8 cellular contexts compared by ENCODE assay signal in genomic region chr15:41661529-41662225, GRCh38. TPM values are rescaled to one million over a fixed set of nuclear protein-coding genes. Genes with fewer than 3 reads are reported as not detected.
DNase-seq lines count a peak whose midpoint lies in the region; ATAC-seq, FAIRE-seq and TF ChIP-seq lines count a peak whose summit lies in the region.

No MANE protein-coding gene starts in this region.

- H3K9me3 ChIP-seq in mucosa of descending colon: no peaks in the 10 kb centered on the region

- TF ChIP-seq POLR2A in GM12891 (IDR thresholded peaks at IDR 0.05; ENCODE audit: low read depth, low read length) (peak; percentile 66; the same call in 1 of the 2 replicates), erythroblast (IDR thresholded peaks at IDR 0.05; ENCODE audit: low read length) (no peak)

- H3K36me3 ChIP-seq in mucosa of descending colon (ENCODE audit: low read depth): no peaks in the 10 kb centered on the region

- peak; percentile 20 for DNase-seq in GM12891 (ENCODE audit: insufficient read length, low spot score)
- DNase-seq in HPDE6-E6E7 (ENCODE audit: extremely low spot score): peak; percentile 31
- DNase-seq in OCI-M2 (lab: John Stamatoyannopoulos, UW; ENCODE audit: unreplicated experiment): peak; percentile 18
- DNase-seq in activated T-cell treated with anti-CD3 and anti-CD28 coated beads, Interleukin-2, amount 50 U/mL, for 1 hour: peak; percentile 73
- DNase-seq in erythroblast (lab: John Stamatoyannopoulos, UW): peak; percentile 77 to 83
- peak; percentile 78 to 86 (median 79) for DNase-seq in mucosa of descending colon
- DNase-seq in stimulated activated CD8-positive, alpha-beta memory T cell treated with anti-CD3 and anti-CD28 coated beads, Interleukin-2, amount 100 ng/mL, for 1 hour (ENCODE audit: low read depth in 2 of 2): peak; percentile 27 to 44

- H3K4me3 ChIP-seq in mucosa of descending colon: no peak overlapping the region

- FAIRE-seq in GM12891 (lab: Jason Lieb, UNC): peak; percentile 84

- ATAC-seq in mucosa of descending colon (peak; percentile 51), HG03097 (IDR thresholded peaks at IDR 0.05; ENCODE audit: low FRiP score, unreplicated experiment) (no peak)

- no peak for TF ChIP-seq CTCF in mucosa of descending colon (IDR thresholded peaks at IDR 0.05)

- intact Hi-C loops in mucosa of descending colon (cut with DNase I, micrococcal nuclease): no loop called here

- H3K4me1 ChIP-seq in mucosa of descending colon (ENCODE audit: low read depth): peaks cover 13% of the 10 kb centered on the region

TF ChIP-seq in GM12891, 5 proteins besides CTCF, POLR2A, EP300 and RAD21:
- 0 out of 2 replicates have a peak, but pooled peaks have one; percentile 41 for TF ChIP-seq TAF1 (IDR thresholded peaks at IDR 0.05; ENCODE audit: low read depth, low read length)
- no peak for TF ChIP-seq PAX5 (IDR thresholded peaks at IDR 0.05; ENCODE audit: insufficient read depth, low read length, severe bottlenecking)
- 0 out of 2 replicates have a peak, but pooled peaks have one; percentile 31 for TF ChIP-seq POU2F2 (IDR thresholded peaks at IDR 0.05; ENCODE audit: low read depth, low read length)
- TF ChIP-seq SPI1 (IDR thresholded peaks at IDR 0.05; ENCODE audit: low read depth, low read length): no peak
- peak; percentile 75 for TF ChIP-seq POLR2AphosphoS5 (IDR thresholded peaks at IDR 0.05; ENCODE audit: low read depth, low read length)

RNA-seq across cellular contexts. Expression of gene MGA, which starts 1.5 kb away (rescaled TPM):
- polyA plus RNA-seq in GM12891 (2012; ENCODE audit: low read depth, missing spikeins): 4.2 TPM
- total RNA-seq in mucosa of descending colon: 10 to 100 TPM; 29.1 to 50.5 (median 29.2) TPM

Comparison
In these comparisons a context has a peak if more than half of its experiments do, and no peak if none do; other contexts are left out.
1. DNase-seq: peak in every context shown above with its lines; median percentile 80 in erythroblast; 79 in mucosa of descending colon; 73 in activated T-cell treated with anti-CD3 and anti-CD28 coated beads, Interleukin-2, amount 50 U/mL, for 1 hour; 36 in stimulated activated CD8-positive, alpha-beta memory T cell treated with anti-CD3 and anti-CD28 coated beads, Interleukin-2, amount 100 ng/mL, for 1 hour; 31 in HPDE6-E6E7; 20 in GM12891; 18 in OCI-M2.